In genomic region chr1:94908190-94908589, GRCh38 we compare ENCODE assay signal across 2 cellular contexts.
TF ChIP-seq lines count a peak whose summit lies in the region.

No MANE protein-coding gene starts in this region.

TF ChIP-seq in GM23338, 12 proteins besides CTCF, POLR2A, EP300 and RAD21 (continued from another document):
- TF ChIP-seq ETS1 (IDR thresholded peaks at IDR 0.05): no peak
- TF ChIP-seq ZNF114 (CRISPR knock-in tag; IDR thresholded peaks at IDR 0.05): no peak
- TF ChIP-seq JUNB (IDR thresholded peaks at IDR 0.05; ENCODE audit: unreplicated experiment): no peak
- no peak for TF ChIP-seq CREB1 (CRISPR knock-in tag; IDR thresholded peaks at IDR 0.05; ENCODE audit: low read depth)
- no peak for TF ChIP-seq NANOG (IDR thresholded peaks at IDR 0.05; ENCODE audit: borderline replicate concordance)
- no peak for TF ChIP-seq REST (IDR thresholded peaks at IDR 0.05; ENCODE audit: unreplicated experiment)
- no peak for TF ChIP-seq ZNF462 (CRISPR knock-in tag; IDR thresholded peaks at IDR 0.05)
- TF ChIP-seq EZH2 (IDR thresholded peaks at IDR 0.05; ENCODE audit: low read depth, unreplicated experiment): no peak

TF ChIP-seq in WTC11, 78 proteins besides CTCF, POLR2A, EP300 and RAD21 (continued from another document):
- TF ChIP-seq CDX4 (CRISPR knock-in tag; IDR thresholded peaks at IDR 0.05; ENCODE audit: borderline replicate concordance): no peak
- no peak for TF ChIP-seq SMAD4 (CRISPR knock-in tag; IDR thresholded peaks at IDR 0.05)
- TF ChIP-seq USF1 (CRISPR knock-in tag; IDR thresholded peaks at IDR 0.05): no peak
- no peak for TF ChIP-seq NR1H2 (CRISPR knock-in tag; IDR thresholded peaks at IDR 0.05)
- TF ChIP-seq ZNF532 (CRISPR knock-in tag; IDR thresholded peaks at IDR 0.05; ENCODE audit: borderline replicate concordance): no peak
